12 cellular contexts compared by ENCODE assay signal in genomic region chr7:16268821-16269768, GRCh38.
DNase-seq lines count a peak whose midpoint lies in the region; ATAC-seq and TF ChIP-seq lines count a peak whose summit lies in the region.
"Had no signal": no experiment of that assay in that cellular context is flagged by ENCODE, and none has a peak within 500 bp of the region (broad histone marks: within the 10 kb centered on the region; RNA-seq: fewer than 3 reads in every experiment).

No MANE protein-coding gene starts in this region.

- H3K4me2 ChIP-seq in HCT116 (ENCODE audit: low read length), result peak overlapping the region; percentile 54

- H3K27me3 ChIP-seq in AG04450 (ENCODE audit: control insufficient read depth, insufficient read depth, low read length) (no peaks in the 10 kb centered on the region), HCT116 (ENCODE audit: insufficient read depth, low read length) (no peaks in the 10 kb centered on the region), SJCRH30 (no peaks in the 10 kb centered on the region)

- H3K9me3 ChIP-seq in AG04450 (ENCODE audit: control insufficient read depth, insufficient read depth, low read length), result no peaks in the 10 kb centered on the region
- no peaks in the 10 kb centered on the region for H3K9me3 ChIP-seq in HCT116 (ENCODE audit: control insufficient read depth in 1 of 2, insufficient read depth in 1 of 2, low read depth in 1 of 2, low read length in 2 of 2)
- H3K9me3 ChIP-seq in SJCRH30 (replicated peaks), result no peaks in the 10 kb centered on the region

- H3K79me2 ChIP-seq in HCT116 (ENCODE audit: insufficient read depth, low read length), result no peaks in the 10 kb centered on the region

- RAD21 ChIA-PET in HCT116 (lab: Charles Lee; ENCODE audit: low non-redundant PET in 1 of 2, low total read pairs in 2 of 2, uncharacterized antibody in 2 of 2, unreplicated experiment in 2 of 2), result no interaction called here

- intact Hi-C loops in HCT116 (cut with micrococcal nuclease), result no loop called here

- BruUV-seq in HCT116 (replicated peaks; lab: Mats Ljungman, UMichigan), result no TSS peak

- no peak for TF ChIP-seq CTCF in AG04450 (IDR thresholded peaks at IDR 0.05; ENCODE audit: low read depth, low read length)
- no peak for TF ChIP-seq CTCF in HCT116 (IDR thresholded peaks at IDR 0.05 in 2 of 3, conservative IDR thresholded peaks at IDR 0.05 in 1 of 3; ENCODE audit: borderline replicate concordance in 1 of 3, insufficient read depth in 1 of 3, low read depth in 2 of 3, low read length in 2 of 3)
- TF ChIP-seq CTCF in fibroblast of villous mesenchyme (IDR thresholded peaks at IDR 0.05; ENCODE audit: insufficient read depth, low read depth, low read length), result no peak

- no peak overlapping the region for H3K27ac ChIP-seq in AG04450 (ENCODE audit: low read depth, low read length)
- peak overlapping the region; percentile 38; the same call in 1 of the 2 replicates for H3K27ac ChIP-seq in HCT116 (ENCODE audit: low read depth, low read length)
- H3K27ac ChIP-seq in SJCRH30, result no peak overlapping the region

- TF ChIP-seq RAD21 in HCT116 (IDR thresholded peaks at IDR 0.05; ENCODE audit: low read depth), result peak; percentile 6; the same call in 1 of the 2 replicates

- no peak overlapping the region for H3K4me3 ChIP-seq in AG04450 (ENCODE audit: low read depth, low read length)
- 0 out of 4 replicates have a peak overlapping the region, but pooled peaks of 1 of the 2 experiments have one; percentile 9 for H3K4me3 ChIP-seq in HCT116 (replicated peaks in 1 of 2; ENCODE audit: low read depth in 1 of 2, low read length in 2 of 2)
- no peak overlapping the region for H3K4me3 ChIP-seq in SJCRH30
- H3K4me3 ChIP-seq in fibroblast of villous mesenchyme (ENCODE audit: low read depth, low read length), result no peak overlapping the region

- no peaks in the 10 kb centered on the region for H4K20me1 ChIP-seq in HCT116 (ENCODE audit: insufficient read depth)

- H3K36me3 ChIP-seq in HCT116 (ENCODE audit: control insufficient read depth in 1 of 2, insufficient read depth in 2 of 2, low read length in 2 of 2) (no peaks in the 10 kb centered on the region), SJCRH30 (no peaks in the 10 kb centered on the region)

- peak overlapping the region; percentile 83 for H2AFZ ChIP-seq in HCT116 (ENCODE audit: low read depth, low read length, poor library complexity, severe bottlenecking)

- no peaks in the 10 kb centered on the region for H3K9me2 ChIP-seq in HCT116 (ENCODE audit: insufficient read depth)

- ATAC-seq in HCT116, result peak; percentile 91
- no peak for ATAC-seq in GM18520 (IDR thresholded peaks at IDR 0.05; ENCODE audit: unreplicated experiment)

- H3K4me1 ChIP-seq in HCT116 (ENCODE audit: control insufficient read depth in 1 of 2, insufficient read depth in 2 of 2, low read length in 2 of 2) (peaks cover 31 to 50% of the 10 kb centered on the region in 2 experiments), SJCRH30 (peaks cover 12% of the 10 kb centered on the region)

- peak; percentile 11 for DNase-seq in AG04450 (ENCODE audit: low read depth, low spot score)
- peak; percentile 72 for DNase-seq in HCT116 (ENCODE audit: low read depth, low spot score)
- peak; percentile 41 to 48 for DNase-seq in SJCRH30
- peak; percentile 64 for DNase-seq in fibroblast of villous mesenchyme (ENCODE audit: low read depth)
- DNase-seq in NCI-H2227 treated with DMSO at 0.1 percent for 48 hours (lab: John Stamatoyannopoulos, UW), result no peak
- no peak for DNase-seq in stimulated activated naive CD4-positive, alpha-beta T cell treated with Interleukin-2 at 50 U/mL for 16 hours (lab: John Stamatoyannopoulos, UW)
- no peak for DNase-seq in activated CD4-positive, alpha-beta T cell treated with anti-CD3 and anti-CD28 coated beads, Interleukin-2, amount 50 U/mL, for 1 hour
- DNase-seq: activated CD8-positive, alpha-beta memory T cell treated with anti-CD3 and anti-CD28 coated beads, Interleukin-2, amount 50 U/mL, for 4 hours; CD4-positive, alpha-beta memory T cell; hypothalamus; substantia nigra had no signal

- CTCF ChIA-PET in AG04450 (lab: Charles Lee) (interaction anchor here (1.7 kb wide), 1 partner anchor 295 kb away, joined by 3 read pairs; no protein-coding TSS in a partner anchor), HCT116 (lab: Charles Lee) (no interaction called here)

- POLR2A ChIA-PET in AG04450 (lab: Yijun Ruan, JAX), result no interaction called here
- POLR2A ChIA-PET in HCT116 (lab: Charles Lee), result no interaction called here

- no peak for TF ChIP-seq POLR2A in HCT116 (IDR thresholded peaks at IDR 0.05; ENCODE audit: borderline replicate concordance, extremely low read depth, insufficient read depth, insufficient read length)

- H3K9ac ChIP-seq in HCT116 (ENCODE audit: low read length), result no peak overlapping the region

TF ChIP-seq in HCT116, 20 proteins besides CTCF, POLR2A, EP300 and RAD21:
- TF ChIP-seq CEBPB (IDR thresholded peaks at IDR 0.05; ENCODE audit: low read depth), result peak; percentile 58; the same call in 1 of the 2 replicates
- no peak for TF ChIP-seq ZFX (IDR thresholded peaks at IDR 0.05)
- no peak for TF ChIP-seq ZNF274 (IDR thresholded peaks at IDR 0.05; ENCODE audit: low read depth, low read length)
- peak; percentile 50 for TF ChIP-seq FOSL1 (IDR thresholded peaks at IDR 0.05; ENCODE audit: low read depth)
- TF ChIP-seq MAX (IDR thresholded peaks at IDR 0.05), result no peak
- TF ChIP-seq JUND (IDR thresholded peaks at IDR 0.05), result peak; percentile 53
- TF ChIP-seq SP1 (IDR thresholded peaks at IDR 0.05; ENCODE audit: low read depth), result peak; percentile 55
- TF ChIP-seq CBX3 (IDR thresholded peaks at IDR 0.05; ENCODE audit: low read depth), result peak; percentile 13; the same call in 1 of the 2 replicates

Comparison
In these comparisons a context has a peak if more than half of its experiments do, and no peak if none do; other contexts are left out.
1. DNase-seq: peak in AG04450 (single experiment), HCT116 (single experiment), SJCRH30 (2 of 2) and fibroblast of villous mesenchyme (single experiment); none in NCI-H2227 treated with DMSO at 0.1 percent for 48 hours (single experiment), stimulated activated naive CD4-positive, alpha-beta T cell treated with Interleukin-2 at 50 U/mL for 16 hours (single experiment) and activated CD4-positive, alpha-beta T cell treated with anti-CD3 and anti-CD28 coated beads, Interleukin-2, amount 50 U/mL, for 1 hour (single experiment).